In the genomic region with DNA sequence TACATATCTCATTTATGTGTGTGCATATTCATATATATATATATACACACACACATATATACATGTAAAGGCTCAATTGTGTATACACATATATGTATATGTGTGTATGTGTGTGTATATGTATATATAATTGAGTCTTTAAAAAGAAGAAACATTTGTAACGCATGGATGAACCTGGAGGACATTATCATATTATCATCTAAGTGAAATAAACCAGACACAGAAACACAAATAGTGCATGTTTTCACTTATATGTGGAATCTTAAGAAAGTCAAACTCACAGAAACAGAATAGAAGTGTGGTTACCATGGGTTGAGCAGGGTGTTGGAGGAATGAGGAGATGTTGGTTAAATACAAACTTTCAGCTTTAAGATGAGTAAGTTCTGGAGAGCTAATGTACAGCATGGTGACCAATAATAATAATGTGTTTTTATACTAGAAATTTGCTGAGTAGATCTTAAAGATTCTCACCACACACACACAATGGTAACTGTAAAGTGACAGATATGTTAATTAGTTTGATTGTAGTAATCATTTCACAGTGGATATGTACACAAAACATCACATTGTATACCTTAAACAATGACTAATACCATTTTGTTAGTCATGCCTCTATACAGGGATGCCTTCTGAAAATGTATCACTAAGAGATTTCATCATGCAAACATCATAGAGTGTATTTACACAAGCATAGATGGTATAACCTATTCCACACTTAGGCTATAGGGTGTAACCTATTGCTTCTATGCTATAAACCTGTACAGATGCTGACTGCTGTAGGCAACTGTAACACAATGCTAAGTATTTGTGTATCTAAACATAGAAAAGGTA, we compare ENCODE assay signal across 18 cellular contexts.
DNase-seq lines count a peak whose midpoint lies in the region; ATAC-seq and TF ChIP-seq lines count a peak whose summit lies in the region.
"Had no signal": no experiment of that assay in that cellular context is flagged by ENCODE, and none has a peak within 500 bp of the region (broad histone marks: within the 10 kb centered on the region; RNA-seq: fewer than 3 reads in every experiment).

No MANE protein-coding gene starts in this region.

- no peak overlapping the region for H3K27ac Mint-ChIP-seq in MCF 10A (ENCODE audit: low read depth, unreplicated experiment)
- H3K27ac Mint-ChIP-seq in stimulated activated memory B cell treated with anti-CD40 and anti-IgM and Interleukin-4, amounts not matched to agents 10 μg/mL and 1 μg/mL and 100 μg/mL, for 72 hours = no peak overlapping the region

- DNase-seq in MCF 10A (ENCODE audit: unreplicated experiment) (peak; percentile 43), breast epithelium (ENCODE audit: low spot score in 2 of 2) (no peak), PC-3 (peak; percentile 94), mammary epithelial cell (peak; percentile 40), BE2C (no peak), NCI-H1436 treated with DMSO at 0.1 percent for 48 hours (lab: John Stamatoyannopoulos, UW) (no peak)
- DNase-seq in stimulated activated CD4-positive, alpha-beta T cell treated with anti-CD3 and anti-CD28 coated beads, Interleukin-15, amount 100 ng/mL, for 24 hours = no peak
- DNase-seq: anterior cingulate cortex; H7; heart right ventricle; NCI-H2171; nucleus accumbens; stimulated activated naive CD4-positive, alpha-beta T cell; SW 1271; uterus; WERI-Rb-1 had no signal

- in situ Hi-C loops in mammary epithelial cell (cut with MboI; ENCODE audit: low sequenced_read_pairs in 2 of 2) = no loop called here

- TF ChIP-seq CTCF in MCF 10A (IDR thresholded peaks at IDR 0.05; ENCODE audit: unreplicated experiment) = no peak
- TF ChIP-seq CTCF in breast epithelium (IDR thresholded peaks at IDR 0.05) = no peak
- no peak for TF ChIP-seq CTCF in PC-3 (conservative IDR thresholded peaks at IDR 0.05; ENCODE audit: low read depth, low read length)
- no peak for TF ChIP-seq CTCF in mammary epithelial cell (conservative IDR thresholded peaks at IDR 0.05 in 1 of 2, IDR thresholded peaks at IDR 0.05 in 1 of 2; ENCODE audit: extremely low read depth in 1 of 2, insufficient read depth in 1 of 2, low read depth in 1 of 2, low read length in 2 of 2)
- TF ChIP-seq CTCF in BE2C (IDR thresholded peaks at IDR 0.05; ENCODE audit: low read depth, low read length) = no peak

- dilution Hi-C loops in mammary epithelial cell (cut with HindIII; ENCODE audit: low sequenced_read_pairs) = no loop called here

- no peaks in the 10 kb centered on the region for H3K4me1 ChIP-seq in breast epithelium
- H3K4me1 ChIP-seq in PC-3 (ENCODE audit: insufficient read depth, low read length) = peaks cover 16% of the 10 kb centered on the region
- H3K4me1 ChIP-seq in mammary epithelial cell (ENCODE audit: insufficient read depth, low read length) = no peaks in the 10 kb centered on the region
- peaks cover 21% of the 10 kb centered on the region for H3K4me1 ChIP-seq in BE2C
- H3K4me1 ChIP-seq: heart right ventricle, uterus had no signal

- CTCF ChIA-PET in MCF 10A (lab: Yijun Ruan, JAX) = interaction anchor here (1.0 kb wide), 1 partner anchor 20 kb away, joined by 3 read pairs; no protein-coding TSS in a partner anchor
- CTCF ChIA-PET in PC-3 (lab: Charles Lee) = no interaction called here
- CTCF ChIA-PET in mammary epithelial cell (lab: Charles Lee; ENCODE audit: low non-redundant PET) = no interaction called here

- no peaks in the 10 kb centered on the region for H3F3A ChIP-seq in PC-3 (ENCODE audit: low read length, unreplicated experiment)

- BruUV-seq in MCF 10A (replicated peaks; lab: Mats Ljungman, UMichigan) (no TSS peak), PC-3 (replicated peaks; lab: Mats Ljungman, UMichigan) (no TSS peak), mammary epithelial cell (replicated peaks; lab: Mats Ljungman, UMichigan) (no TSS peak)

- H3K27me3 Mint-ChIP-seq in MCF 10A (ENCODE audit: insufficient read depth, unreplicated experiment) = no peaks in the 10 kb centered on the region
- H3K27me3 Mint-ChIP-seq in stimulated activated memory B cell treated with anti-CD40 and anti-IgM and Interleukin-4, amounts not matched to agents 10 μg/mL and 1 μg/mL and 100 μg/mL, for 72 hours = no peaks in the 10 kb centered on the region

- H3K36me3 Mint-ChIP-seq in MCF 10A (ENCODE audit: insufficient read depth, unreplicated experiment) = no peaks in the 10 kb centered on the region
- peaks cover 8% of the 10 kb centered on the region for H3K36me3 Mint-ChIP-seq in stimulated activated memory B cell treated with anti-CD40 and anti-IgM and Interleukin-4, amounts not matched to agents 10 μg/mL and 1 μg/mL and 100 μg/mL, for 72 hours

- H3K9me2 ChIP-seq in PC-3 (replicated peaks; ENCODE audit: low read length) = no peaks in the 10 kb centered on the region

- H3K9ac ChIP-seq in PC-3 (ENCODE audit: low read length) = no peak overlapping the region
- no peak overlapping the region for H3K9ac ChIP-seq in mammary epithelial cell (ENCODE audit: insufficient read depth, low read length)
- H3K9ac ChIP-seq: BLaER1 treated with 17β-estradiol and CSF1 and Interleukin-3, amounts not matched to agents 10 nM and 100 nM had no signal

- H3K79me2 ChIP-seq in PC-3 (ENCODE audit: low read length) = no peaks in the 10 kb centered on the region
- no peaks in the 10 kb centered on the region for H3K79me2 ChIP-seq in mammary epithelial cell (ENCODE audit: insufficient read depth, low read length)

- no peak for TF ChIP-seq POLR2A in breast epithelium (IDR thresholded peaks at IDR 0.05)

- H3K36me3 ChIP-seq in breast epithelium = no peaks in the 10 kb centered on the region
- peaks cover 12% of the 10 kb centered on the region for H3K36me3 ChIP-seq in PC-3 (ENCODE audit: low read depth, low read length)
- no peaks in the 10 kb centered on the region for H3K36me3 ChIP-seq in mammary epithelial cell (ENCODE audit: insufficient read depth, low read length)
- peaks cover 2% of the 10 kb centered on the region; the same call in 1 of the 2 replicates for H3K36me3 ChIP-seq in BE2C
- H3K36me3 ChIP-seq: uterus, WERI-Rb-1 had no signal

- H3K27me3 ChIP-seq in breast epithelium (no peaks in the 10 kb centered on the region), PC-3 (ENCODE audit: low read length) (no peaks in the 10 kb centered on the region), mammary epithelial cell (ENCODE audit: insufficient read depth, low read length) (no peaks in the 10 kb centered on the region), BE2C (no peaks in the 10 kb centered on the region)
- H3K27me3 ChIP-seq: BLaER1 treated with 17β-estradiol and CSF1 and Interleukin-3, amounts not matched to agents 10 nM and 100 nM; heart right ventricle; uterus had no signal

- ATAC-seq in PC-3 = peak; percentile 99
- no peak for ATAC-seq in stimulated activated memory B cell treated with anti-CD40 and anti-IgM and Interleukin-4, amounts not matched to agents 10 μg/mL and 1 μg/mL and 100 μg/mL, for 72 hours
- ATAC-seq: heart right ventricle had no signal

- no peak overlapping the region for H3K4me3 Mint-ChIP-seq in MCF 10A (ENCODE audit: unreplicated experiment)
- no peak overlapping the region for H3K4me3 Mint-ChIP-seq in stimulated activated memory B cell treated with anti-CD40 and anti-IgM and Interleukin-4, amounts not matched to agents 10 μg/mL and 1 μg/mL and 100 μg/mL, for 72 hours

- intact Hi-C loops in MCF 10A (cut with micrococcal nuclease) = no loop called here
- intact Hi-C loops in breast epithelium (cut with DNase I; ENCODE audit: low total_unique reads) = no loop called here
- intact Hi-C loops in PC-3 (cut with micrococcal nuclease) = no loop called here
- intact Hi-C loops in mammary epithelial cell (cut with micrococcal nuclease) = no loop called here

- 100% methylated on average over 1 of the region's 1 CpG for WGBS in mammary epithelial cell (ENCODE audit: low coverage, missing lambda C conversion rate)

- H2AFZ ChIP-seq in PC-3 (ENCODE audit: low read length) = no peak overlapping the region
- no peak overlapping the region for H2AFZ ChIP-seq in mammary epithelial cell (ENCODE audit: low read depth, low read length)

- H4K20me1 ChIP-seq in PC-3 (ENCODE audit: low read length) = peaks cover 4% of the 10 kb centered on the region; the same call in 1 of the 2 replicates
- H4K20me1 ChIP-seq in mammary epithelial cell (ENCODE audit: insufficient read depth, low read length) = no peaks in the 10 kb centered on the region
- H4K20me1 ChIP-seq: BLaER1 treated with 17β-estradiol and CSF1 and Interleukin-3, amounts not matched to agents 10 nM and 100 nM had no signal

- H3K9me3 Mint-ChIP-seq in MCF 10A (ENCODE audit: unreplicated experiment) = no peaks in the 10 kb centered on the region
- H3K9me3 Mint-ChIP-seq in stimulated activated memory B cell treated with anti-CD40 and anti-IgM and Interleukin-4, amounts not matched to agents 10 μg/mL and 1 μg/mL and 100 μg/mL, for 72 hours = peaks cover 11% of the 10 kb centered on the region

- H3K4me2 ChIP-seq in PC-3 (ENCODE audit: low read length) = peak overlapping the region; percentile 63
- H3K4me2 ChIP-seq in mammary epithelial cell (ENCODE audit: insufficient read depth, low read depth, low read length) = no peak overlapping the region
- H3K4me2 ChIP-seq: BLaER1 treated with 17β-estradiol and CSF1 and Interleukin-3, amounts not matched to agents 10 nM and 100 nM had no signal

- H3K27ac ChIP-seq in breast epithelium (no peak overlapping the region), PC-3 (ENCODE audit: low read length) (peak overlapping the region; percentile 60), mammary epithelial cell (ENCODE audit: insufficient read depth, low read depth, low read length) (peak overlapping the region; percentile 26)
- H3K27ac ChIP-seq: BLaER1 treated with 17β-estradiol and CSF1 and Interleukin-3, amounts not matched to agents 10 nM and 100 nM; heart right ventricle; uterus; WERI-Rb-1 had no signal

- H3K9me3 ChIP-seq in breast epithelium (no peaks in the 10 kb centered on the region), PC-3 (ENCODE audit: low read length) (0 out of 2 replicates have a peak, but pooled peaks cover 4% of the 10 kb centered on the region), mammary epithelial cell (replicated peaks; ENCODE audit: insufficient read depth, low read length) (no peaks in the 10 kb centered on the region), BE2C (no peaks in the 10 kb centered on the region)
- H3K9me3 ChIP-seq: uterus had no signal

- peaks cover 6% of the 10 kb centered on the region for H3K4me1 Mint-ChIP-seq in MCF 10A (ENCODE audit: insufficient read depth, unreplicated experiment)
- H3K4me1 Mint-ChIP-seq in stimulated activated memory B cell treated with anti-CD40 and anti-IgM and Interleukin-4, amounts not matched to agents 10 μg/mL and 1 μg/mL and 100 μg/mL, for 72 hours = peaks cover 20% of the 10 kb centered on the region

- no peak overlapping the region for H3K4me3 ChIP-seq in breast epithelium
- no peak overlapping the region for H3K4me3 ChIP-seq in PC-3 (ENCODE audit: low read length)
- no peak overlapping the region for H3K4me3 ChIP-seq in mammary epithelial cell (replicated peaks in 1 of 3; ENCODE audit: insufficient read depth in 1 of 3, low read depth in 2 of 3, low read length in 3 of 3)
- no peak overlapping the region for H3K4me3 ChIP-seq in BE2C (ENCODE audit: low read depth, low read length)
- H3K4me3 ChIP-seq: BLaER1 treated with 17β-estradiol and CSF1 and Interleukin-3, amounts not matched to agents 10 nM and 100 nM; heart right ventricle; uterus had no signal

- POLR2A ChIA-PET in MCF 10A (lab: Yijun Ruan, JAX) (no interaction called here), PC-3 (lab: Charles Lee; ENCODE audit: unreplicated experiment) (no interaction called here)

Comparison
In these comparisons a context has a peak if more than half of its experiments do, and no peak if none do; other contexts are left out.
1. DNase-seq: peak in MCF 10A (single experiment), PC-3 (single experiment) and mammary epithelial cell (single experiment); none in breast epithelium (0 of 2), BE2C (single experiment), stimulated activated CD4-positive, alpha-beta T cell treated with anti-CD3 and anti-CD28 coated beads, Interleukin-15, amount 100 ng/mL, for 24 hours (single experiment) and NCI-H1436 treated with DMSO at 0.1 percent for 48 hours (single experiment).
2. H3K27ac ChIP-seq: peak in PC-3 (single experiment) and mammary epithelial cell (single experiment); none in breast epithelium (0 of 2).